ENCODE assay signal across 18 cellular contexts in genomic region chr6:163346529-163346961, GRCh38.
DNase-seq lines count a peak whose midpoint lies in the region; ATAC-seq, FAIRE-seq and TF ChIP-seq lines count a peak whose summit lies in the region.
"Had no signal": no experiment of that assay in that cellular context is flagged by ENCODE, and none has a peak within 500 bp of the region (broad histone marks: within the 10 kb centered on the region; RNA-seq: fewer than 3 reads in every experiment).

No MANE protein-coding gene starts in this region.

- TF ChIP-seq CTCF in right atrium auricular region (IDR thresholded peaks at IDR 0.05), result no peak
- no peak for TF ChIP-seq CTCF in pancreas (IDR thresholded peaks at IDR 0.05)
- no peak for TF ChIP-seq CTCF in progenitor cell of endocrine pancreas (IDR thresholded peaks at IDR 0.05; ENCODE audit: unreplicated experiment)

- H3K4me3 ChIP-seq in right atrium auricular region (no peak overlapping the region), pancreas (no peak overlapping the region)
- H3K4me3 ChIP-seq: GM12878, lower lobe of right lung, spleen, vagina had no signal

- no peaks in the 10 kb centered on the region for H3K27me3 Mint-ChIP-seq in progenitor cell of endocrine pancreas

- H3K4me1 Mint-ChIP-seq in progenitor cell of endocrine pancreas (ENCODE audit: low read depth), result no peaks in the 10 kb centered on the region

- no peak overlapping the region for H3K27ac Mint-ChIP-seq in progenitor cell of endocrine pancreas

- H3K36me3 ChIP-seq in right atrium auricular region (no peaks in the 10 kb centered on the region), pancreas (no peaks in the 10 kb centered on the region)
- H3K36me3 ChIP-seq: lower lobe of right lung, spleen, vagina had no signal

- H3K27ac ChIP-seq in right atrium auricular region, result peak overlapping the region; percentile 56 to 74
- H3K27ac ChIP-seq in pancreas, result no peak overlapping the region
- H3K27ac ChIP-seq: lower lobe of right lung, spleen, vagina had no signal

- H3K9me3 ChIP-seq in right atrium auricular region, result no peaks in the 10 kb centered on the region
- H3K9me3 ChIP-seq in pancreas, result no peaks in the 10 kb centered on the region
- H3K9me3 ChIP-seq: lower lobe of right lung, spleen, vagina had no signal

- peak; percentile 34 for DNase-seq in ELF-1 (ENCODE audit: low read depth, low spot score)
- DNase-seq in astrocyte of the hippocampus (ENCODE audit: low read depth, low spot score), result peak; percentile 59
- DNase-seq in right atrium auricular region (ENCODE audit: low spot score), result no peak
- peak; percentile 50 for DNase-seq in retina
- no peak for DNase-seq in pancreas
- no peak for DNase-seq in activated CD4-positive, alpha-beta T cell treated with anti-CD3 and anti-CD28 coated beads for 48 hours
- DNase-seq in DMS79 (lab: John Stamatoyannopoulos, UW), result no peak
- no peak for DNase-seq in progenitor cell of endocrine pancreas (ENCODE audit: low spot score, unreplicated experiment)
- DNase-seq: activated effector memory CD4-positive, alpha-beta T cell treated with anti-CD3 and anti-CD28 coated beads, Interleukin-2, amount 50 U/mL, for 16 hours; lower lobe of right lung; NCI-H1694 treated with DMSO at 0.1 percent for 48 hours; NCI-H510A treated with DMSO at 0.1 percent for 48 hours; spleen; stimulated activated naive CD4-positive, alpha-beta T cell had no signal

- WGBS in pancreas, 2 donors, result 66 to 76% methylated on average over 14 of the region's 14 CpGs

- H3K4me1 ChIP-seq in right atrium auricular region, result peaks cover 0 to 33% of the 10 kb centered on the region in 2 donors
- H3K4me1 ChIP-seq in pancreas, result no peaks in the 10 kb centered on the region
- H3K4me1 ChIP-seq: lower lobe of right lung had no signal

- H3K27me3 ChIP-seq in right atrium auricular region (no peaks in the 10 kb centered on the region), pancreas (no peaks in the 10 kb centered on the region)
- H3K27me3 ChIP-seq: spleen, vagina had no signal

- FAIRE-seq in pancreas (lab: Jason Lieb, UNC), result no peak
- FAIRE-seq: GM12878, H1 had no signal

- no peak for ATAC-seq in pancreas
- ATAC-seq: GM12878, lower lobe of right lung had no signal

- intact Hi-C loops in pancreas (cut with DNase I), result no loop called here

- H3K36me3 Mint-ChIP-seq in progenitor cell of endocrine pancreas (ENCODE audit: insufficient read depth), result no peaks in the 10 kb centered on the region

- H3K9me3 Mint-ChIP-seq in progenitor cell of endocrine pancreas (ENCODE audit: low read depth), result no peaks in the 10 kb centered on the region
- H3K9me3 Mint-ChIP-seq: nephron had no signal

- H3K4me3 Mint-ChIP-seq in progenitor cell of endocrine pancreas (ENCODE audit: low read depth), result no peak overlapping the region

Comparison
In these comparisons a context has a peak if more than half of its experiments do, and no peak if none do; other contexts are left out.
1. DNase-seq: peak in ELF-1 (single experiment), astrocyte of the hippocampus (single experiment) and retina (single experiment); none in right atrium auricular region (single experiment), pancreas (0 of 6), activated CD4-positive, alpha-beta T cell treated with anti-CD3 and anti-CD28 coated beads for 48 hours (single experiment), DMS79 (single experiment) and progenitor cell of endocrine pancreas (single experiment).
2. H3K27ac ChIP-seq: peak in right atrium auricular region (2 of 2); none in pancreas (0 of 4).